Comparison of ENCODE assay signal across 1 cellular context in the genomic region with DNA sequence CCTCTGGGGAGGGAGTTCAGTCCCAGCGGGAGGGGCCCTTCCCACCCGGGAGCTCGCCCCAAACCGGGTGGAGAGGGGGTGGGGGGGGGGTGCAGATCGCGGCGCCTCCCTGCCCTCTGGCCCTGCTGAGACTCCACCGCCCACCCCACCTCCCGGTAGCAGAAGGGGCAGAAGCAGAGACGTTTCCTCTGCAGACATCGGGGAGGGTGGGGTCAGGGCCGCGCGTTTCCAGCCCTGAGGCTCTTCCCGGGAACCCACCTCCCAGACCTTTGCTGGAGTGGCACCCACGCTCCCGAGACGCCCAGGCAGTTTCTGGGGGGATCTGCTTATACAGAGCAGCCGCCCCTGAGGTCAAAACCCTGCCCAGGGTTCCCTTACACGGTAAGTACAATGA.
TF ChIP-seq lines count a peak whose summit lies in the region.

No MANE protein-coding gene starts in this region.

TF ChIP-seq in GM12891, 5 proteins besides CTCF, POLR2A, EP300 and RAD21:
- TF ChIP-seq POU2F2 (IDR thresholded peaks at IDR 0.05; ENCODE audit: low read depth, low read length) (no peak), POLR2AphosphoS5 (IDR thresholded peaks at IDR 0.05; ENCODE audit: low read depth, low read length) (no peak), TAF1 (IDR thresholded peaks at IDR 0.05; ENCODE audit: low read depth, low read length) (no peak), SPI1 (IDR thresholded peaks at IDR 0.05; ENCODE audit: low read depth, low read length) (no peak), PAX5 (IDR thresholded peaks at IDR 0.05; ENCODE audit: insufficient read depth, low read length, severe bottlenecking) (no peak)
